ENCODE assay signal across 16 cellular contexts in the genomic region with DNA sequence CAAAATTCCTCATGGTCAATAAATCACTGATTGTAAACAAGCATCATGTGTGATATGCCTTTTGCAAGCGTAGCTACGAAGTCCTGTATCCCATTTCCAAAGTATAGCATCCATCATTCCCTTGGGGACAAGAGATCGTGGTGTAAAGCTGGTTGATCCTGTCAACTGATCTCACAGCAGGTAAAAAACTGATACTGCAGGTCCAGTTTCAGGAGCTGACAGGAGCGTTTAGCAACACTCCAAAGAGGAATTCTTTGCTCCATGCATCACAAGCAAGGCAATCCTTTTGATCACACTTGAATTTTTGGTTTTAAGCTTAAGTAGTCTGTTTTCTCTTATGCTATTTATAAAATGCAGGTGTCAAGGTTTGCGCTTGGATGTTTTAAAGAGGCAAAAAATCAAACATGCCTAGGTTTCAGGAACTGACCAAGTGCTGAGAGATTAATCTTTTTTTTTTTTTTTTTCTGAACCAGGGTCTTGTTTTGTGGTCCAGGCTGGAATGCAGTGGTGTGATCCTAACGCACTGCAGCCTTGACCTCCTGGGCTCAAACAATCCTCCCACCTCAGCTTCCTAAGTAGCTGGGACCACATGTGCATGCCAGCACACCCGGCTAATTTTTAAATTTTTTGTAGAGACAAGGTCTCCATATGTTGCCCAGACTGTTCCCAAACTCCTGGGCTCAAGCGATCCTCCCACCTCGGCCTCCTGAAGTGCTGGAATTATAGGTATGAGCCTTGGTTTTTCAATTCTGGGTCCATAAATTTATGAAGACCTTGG. TPM values are rescaled to one million over a fixed set of nuclear protein-coding genes. Genes with fewer than 3 reads are reported as not detected.
DNase-seq lines count a peak whose midpoint lies in the region; ATAC-seq and TF ChIP-seq lines count a peak whose summit lies in the region.
"Had no signal": no experiment of that assay in that cellular context is flagged by ENCODE, and none has a peak within 500 bp of the region (broad histone marks: within the 10 kb centered on the region; RNA-seq: fewer than 3 reads in every experiment).

No MANE protein-coding gene starts in this region.

- DNase-seq in Right ventricle myocardium inferior (ENCODE audit: missing footprints) (peak; percentile 8), heart right ventricle (no peak), T-cell (no peak), choroid plexus epithelial cell (ENCODE audit: low read depth) (peak; percentile 37), type B pancreatic cell (ENCODE audit: extremely low spot score, unreplicated experiment) (no peak), GM19238 (ENCODE audit: insufficient read length, low spot score) (no peak), NOMO-1 (lab: John Stamatoyannopoulos, UW; ENCODE audit: unreplicated experiment in 2 of 2) (no peak)
- DNase-seq: DMS153; NCI-H2029 treated with DMSO at 0.1 percent for 48 hours; Peyer's patch; stimulated activated CD4-positive, alpha-beta T cell treated with anti-CD3 and anti-CD28 coated beads, Interleukin-4, amount 100 ng/mL, for 24 hours; stimulated activated CD8-positive, alpha-beta memory T cell treated with anti-CD3 and anti-CD28 coated beads, Interleukin-4, amount 100 ng/mL, for 48 hours; WERI-Rb-1 had no signal

- intact Hi-C loops in Right ventricle myocardium inferior (cut with DNase I) (loop anchor here (2.0 kb wide), 1 partner anchor 15 kb away; a partner anchor contains a TSS), heart right ventricle (cut with DNase I) (loop anchor here in 1 of 10 donors (10.0 kb wide), 1 partner anchor 61 kb away; no protein-coding TSS in a partner anchor)

- ATAC-seq in Right ventricle myocardium inferior, result no peak
- no peak for ATAC-seq in heart right ventricle
- ATAC-seq in T-cell (replicated peaks in 1 of 4), result no peak
- no peak for ATAC-seq in HG03139 (IDR thresholded peaks at IDR 0.05; ENCODE audit: unreplicated experiment)

- H3K4me3 ChIP-seq in heart right ventricle (no peak overlapping the region), choroid plexus epithelial cell (ENCODE audit: low read depth, low read length) (no peak overlapping the region)
- H3K4me3 ChIP-seq: Peyer's patch, thoracic aorta had no signal

- peaks cover 0 to 11% (median 0%) of the 10 kb centered on the region in 9 donors for H3K36me3 ChIP-seq in heart right ventricle
- H3K36me3 ChIP-seq: thoracic aorta had no signal

- H3K9me3 ChIP-seq in heart right ventricle, result no peaks in the 10 kb centered on the region
- H3K9me3 ChIP-seq: Peyer's patch, thoracic aorta had no signal

- H3K27ac Mint-ChIP-seq in T-cell, result no peak overlapping the region
- no peak overlapping the region for H3K27ac Mint-ChIP-seq in type B pancreatic cell

- no peak overlapping the region for H3K27ac ChIP-seq in heart right ventricle
- H3K27ac ChIP-seq: Peyer's patch, thoracic aorta, WERI-Rb-1 had no signal

- no peaks in the 10 kb centered on the region for H3K9me3 Mint-ChIP-seq in T-cell
- H3K9me3 Mint-ChIP-seq in type B pancreatic cell, result no peaks in the 10 kb centered on the region

- H3K4me1 Mint-ChIP-seq in T-cell, result peaks cover 12 to 21% (median 15%) of the 10 kb centered on the region in 3 donors
- peaks cover 10% of the 10 kb centered on the region for H3K4me1 Mint-ChIP-seq in type B pancreatic cell (ENCODE audit: unreplicated experiment)

- H3K4me3 Mint-ChIP-seq in T-cell (peak overlapping the region in 2 of 3 donors; percentile 29 to 83), type B pancreatic cell (peak overlapping the region; percentile 74)

- H3K36me3 Mint-ChIP-seq in T-cell (peaks cover 7% of the 10 kb centered on the region), type B pancreatic cell (peaks cover 4% of the 10 kb centered on the region)

- POLR2A ChIA-PET in T-cell (lab: Charles Lee), result no interaction called here

- CTCF ChIA-PET in T-cell (lab: Charles Lee), result interaction anchor here (0.7 to 1.4 kb wide), 2 partner anchors 17 to 60 kb away, joined by 3 to 4 read pairs; no protein-coding TSS in a partner anchor

- 76 to 83% methylated on average over 9 of the region's 9 CpGs for WGBS in heart right ventricle, 2 donors

- peaks cover 0 to 5% (median 0%) of the 10 kb centered on the region in 7 donors for H3K27me3 ChIP-seq in heart right ventricle
- H3K27me3 ChIP-seq: Peyer's patch had no signal

- TF ChIP-seq CTCF in heart right ventricle (IDR thresholded peaks at IDR 0.05) (no peak), choroid plexus epithelial cell (conservative IDR thresholded peaks at IDR 0.05; ENCODE audit: low read depth, low read length) (no peak), type B pancreatic cell (conservative IDR thresholded peaks at IDR 0.05) (no peak)

- H3K27me3 Mint-ChIP-seq in T-cell (peaks cover 4 to 6% of the 10 kb centered on the region in 2 donors), type B pancreatic cell (peaks cover 4% of the 10 kb centered on the region)

- peaks cover 0 to 15% (median 7%) of the 10 kb centered on the region in 9 donors for H3K4me1 ChIP-seq in heart right ventricle

RNA-seq across cellular contexts. Expression of a gene that starts 1.8 kb away (rescaled TPM):
- total RNA-seq in Right ventricle myocardium inferior (39.3 TPM), heart right ventricle (10 to 100 TPM; 29.7 to 53.5 (median 43.3) TPM), T-cell (10 to 100 TPM; 27.7 to 35.5 (median 30.3) TPM), type B pancreatic cell (ENCODE audit: low replicate concordance) (62.0 and 67.9 TPM in 2 replicates)
- polyA plus RNA-seq in heart right ventricle, result 10 to 100 TPM; 25.5 to 54.2 TPM

RNA-seq across cellular contexts. Expression of a gene that starts 14.4 kb away (rescaled TPM):
- 15.9 TPM for total RNA-seq in Right ventricle myocardium inferior
- total RNA-seq in heart right ventricle, result 10 to 100 TPM in 9 of 10 donors, 1 to 10 TPM in 1; 9.8 to 22.0 (median 13.5) TPM
- polyA plus RNA-seq in heart right ventricle, result 10 to 100 TPM; 10.2 to 12.7 TPM
- 10 to 100 TPM; 48.3 to 65.9 (median 64.1) TPM for total RNA-seq in T-cell
- 35.8 and 44.1 TPM in 2 replicates for total RNA-seq in type B pancreatic cell (ENCODE audit: low replicate concordance)

RNA-seq across cellular contexts. Expression of a gene that starts 24.2 kb away (rescaled TPM):
- total RNA-seq in Right ventricle myocardium inferior (not detected), heart right ventricle (under 1 TPM in 1 of 10 donors, not detected in 9; 0.11 TPM), T-cell (1 to 10 TPM in 1 of 5 donors, under 1 TPM in 4; 0.30 to 1.5 (median 0.90) TPM), type B pancreatic cell (ENCODE audit: low replicate concordance) (0.43 and 1.6 TPM in 2 replicates)
- under 1 TPM; 0.01 to 0.15 TPM for polyA plus RNA-seq in heart right ventricle
- total RNA-seq: skeletal muscle tissue had no signal

RNA-seq across cellular contexts. Expression of a gene that starts 40.0 kb away (rescaled TPM):
- total RNA-seq in Right ventricle myocardium inferior (10.3 TPM), heart right ventricle (10 to 100 TPM in 8 of 10 donors, 1 to 10 TPM in 2; 8.8 to 16.3 (median 13.9) TPM), T-cell (1 to 10 TPM; 3.6 to 7.6 (median 5.6) TPM), type B pancreatic cell (ENCODE audit: low replicate concordance) (5.0 and 9.2 TPM in 2 replicates)
- 1 to 10 TPM; 1.2 to 3.5 TPM for polyA plus RNA-seq in heart right ventricle

Comparison
In these comparisons a context has a peak if more than half of its experiments do, and no peak if none do; other contexts are left out.
1. DNase-seq: peak in Right ventricle myocardium inferior (single experiment) and choroid plexus epithelial cell (single experiment); none in heart right ventricle (0 of 2), T-cell (0 of 34), type B pancreatic cell (single experiment), GM19238 (single experiment) and NOMO-1 (0 of 2).